Comparison of ENCODE assay signal across 13 cellular contexts in genomic region chr2:241188386-241189092, GRCh38. TPM values are rescaled to one million over a fixed set of nuclear protein-coding genes. Genes with fewer than 3 reads are reported as not detected.
A peak's percentile ranks its signal among the peaks of the same experiment; 100 is the strongest.
DNase-seq lines count a peak whose midpoint lies in the region; ATAC-seq and TF ChIP-seq lines count a peak whose summit lies in the region.
"Had no signal": no experiment of that assay in that cellular context is flagged by ENCODE, and none has a peak within 500 bp of the region (broad histone marks: within the 10 kb centered on the region; RNA-seq: fewer than 3 reads in every experiment).

TSS of gene ANO7 (plus strand) at chr2:241188677. CDS start at chr2:241190064, 1,387 bp downstream.

- DNase-seq in NCI-H1436 (lab: John Stamatoyannopoulos, UW) (peak; percentile 22), NCI-H1436 treated with DMSO at 0.1 percent for 48 hours (lab: John Stamatoyannopoulos, UW) (no peak), NCI-H526 treated with DMSO at 0.1 percent for 48 hours (lab: John Stamatoyannopoulos, UW) (peak; percentile 98), epidermal melanocyte (ENCODE audit: insufficient read length, low spot score) (peak; percentile 10), sciatic nerve (ENCODE audit: low spot score) (no peak), CD14-positive monocyte (ENCODE audit: low spot score) (no peak)
- DNase-seq in stimulated activated CD8-positive, alpha-beta memory T cell treated with anti-CD3 and anti-CD28 coated beads, Interleukin-4, amount 100 ng/mL, for 48 hours, result no peak
- DNase-seq: activated CD4-positive, alpha-beta T cell treated with anti-CD3 and anti-CD28 coated beads for 48 hours; mammary epithelial cell; NCI-H1694 treated with DMSO at 0.1 percent for 48 hours; spleen; testis had no signal

- peaks cover 5 to 7% of the 10 kb centered on the region in 2 donors for H3K36me3 Mint-ChIP-seq in CD14-positive monocyte

- H3K4me1 Mint-ChIP-seq in CD14-positive monocyte, result no peaks in the 10 kb centered on the region

- no peak for TF ChIP-seq CTCF in CD14-positive monocyte (IDR thresholded peaks at IDR 0.05)

- H3K27ac Mint-ChIP-seq in CD14-positive monocyte, result no peak within 1 kb of the TSS

- no peak within 1 kb of the TSS for H3K4me3 Mint-ChIP-seq in CD14-positive monocyte

- peaks cover 0 to 1% (median 0%) of the 10 kb centered on the region in 7 donors for H3K9me3 Mint-ChIP-seq in CD14-positive monocyte

- peak; percentile 25 for ATAC-seq in sciatic nerve
- no peak for ATAC-seq in HG02678 (IDR thresholded peaks at IDR 0.05; ENCODE audit: unreplicated experiment)

- intact Hi-C loops in sciatic nerve (cut with DNase I), result no loop called here
- intact Hi-C loops in CD14-positive monocyte (cut with micrococcal nuclease), result no loop called here

- peaks cover 0 to 2% (median 1%) of the 10 kb centered on the region in 3 donors for H3K27me3 Mint-ChIP-seq in CD14-positive monocyte (ENCODE audit: low read depth in 3 of 3)

RNA-seq across cellular contexts. Expression of gene ANO7, which starts in this region (rescaled TPM):
- 3.8 TPM for total RNA-seq in sciatic nerve
- polyA plus RNA-seq in CD14-positive monocyte, result not detected

Comparison
In these comparisons a context has a peak if more than half of its experiments do, and no peak if none do; other contexts are left out.
1. DNase-seq: peak in NCI-H1436 (single experiment), NCI-H526 treated with DMSO at 0.1 percent for 48 hours (single experiment) and epidermal melanocyte (single experiment); none in NCI-H1436 treated with DMSO at 0.1 percent for 48 hours (single experiment), sciatic nerve (single experiment), CD14-positive monocyte (single experiment) and stimulated activated CD8-positive, alpha-beta memory T cell treated with anti-CD3 and anti-CD28 coated beads, Interleukin-4, amount 100 ng/mL, for 48 hours (single experiment).